In genomic region chr3:194769020-194769643, GRCh38 we compare ENCODE assay signal across 8 cellular contexts.
A peak's percentile ranks its signal among the peaks of the same experiment; 100 is the strongest.
DNase-seq lines count a peak whose midpoint lies in the region; ATAC-seq and TF ChIP-seq lines count a peak whose summit lies in the region.

No MANE protein-coding gene starts in this region.

- H3K4me3 Mint-ChIP-seq in stimulated activated naive CD8-positive, alpha-beta T cell treated with anti-CD3 and anti-CD28 coated beads, Interleukin-15, amount 100 ng/mL, for 72 hours: peak overlapping the region; percentile 81 to 85

- H3K9ac ChIP-seq in KMS-11 (peak overlapping the region; percentile 58), neural cell (ENCODE audit: low read length) (peak overlapping the region; percentile 43)

- DNase-seq in DMS79 (lab: John Stamatoyannopoulos, UW) (peak; percentile 95), RPMI8226 (peak; percentile 97), fibroblast of villous mesenchyme (ENCODE audit: low read depth) (peak; percentile 95)
- peak; percentile 83 for DNase-seq in activated T-helper 9 cell treated with anti-CD3 and anti-CD28 coated beads, Interleukin-2, amount 50 U/mL, for 16 hours (ENCODE audit: low read depth)
- DNase-seq in stimulated activated naive CD8-positive, alpha-beta T cell treated with anti-CD3 and anti-CD28 coated beads, Interleukin-15, amount 100 ng/mL, for 72 hours: peak; percentile 86 to 93

- H3K27ac ChIP-seq in KMS-11 (peak overlapping the region; percentile 59), neural cell (ENCODE audit: low read length) (no peak overlapping the region)

- H3K27me3 ChIP-seq in KMS-11 (ENCODE audit: insufficient read depth, low read depth) (no peaks in the 10 kb centered on the region), neural cell (ENCODE audit: insufficient read depth, low read depth, low read length) (no peaks in the 10 kb centered on the region)

- H3K9me3 Mint-ChIP-seq in stimulated activated naive CD8-positive, alpha-beta T cell treated with anti-CD3 and anti-CD28 coated beads, Interleukin-15, amount 100 ng/mL, for 72 hours: no peaks in the 10 kb centered on the region

- H3K27me3 Mint-ChIP-seq in stimulated activated naive CD8-positive, alpha-beta T cell treated with anti-CD3 and anti-CD28 coated beads, Interleukin-15, amount 100 ng/mL, for 72 hours: peaks cover 22% of the 10 kb centered on the region

- H4K20me1 ChIP-seq in KMS-11 (ENCODE audit: insufficient read depth) (no peaks in the 10 kb centered on the region), neural cell (ENCODE audit: insufficient read depth) (no peaks in the 10 kb centered on the region)

- peaks cover 31% of the 10 kb centered on the region for H3K4me1 Mint-ChIP-seq in stimulated activated naive CD8-positive, alpha-beta T cell treated with anti-CD3 and anti-CD28 coated beads, Interleukin-15, amount 100 ng/mL, for 72 hours

- no peaks in the 10 kb centered on the region for H3K9me2 ChIP-seq in neural cell (ENCODE audit: insufficient read depth, low read length)

- H3K4me3 ChIP-seq in KMS-11 (IDR thresholded peaks at IDR 0.05; ENCODE audit: insufficient read depth, low read depth, low read length) (peak overlapping the region; percentile 83), fibroblast of villous mesenchyme (ENCODE audit: low read depth, low read length) (peak overlapping the region; percentile 51), neural cell (ENCODE audit: low read length) (peak overlapping the region; percentile 60)

- H3F3A ChIP-seq in neural cell (ENCODE audit: insufficient read depth, low read length, poor library complexity, severe bottlenecking): no peaks in the 10 kb centered on the region

- TF ChIP-seq RAD21 in neural cell (conservative IDR thresholded peaks at IDR 0.05): peak; percentile 11

- H3K4me1 ChIP-seq in KMS-11 (ENCODE audit: low read depth, poor library complexity, severe bottlenecking): peaks cover 11% of the 10 kb centered on the region

- TF ChIP-seq CTCF in KMS-11 (conservative IDR thresholded peaks at IDR 0.05; ENCODE audit: low read depth, low read length) (no peak), fibroblast of villous mesenchyme (IDR thresholded peaks at IDR 0.05; ENCODE audit: insufficient read depth, low read depth, low read length) (no peak), neural cell (IDR thresholded peaks at IDR 0.05; ENCODE audit: poor library complexity, severe bottlenecking) (no peak)

- H2AFZ ChIP-seq in KMS-11 (ENCODE audit: low read depth): peak overlapping the region; percentile 95
- H2AFZ ChIP-seq in neural cell (ENCODE audit: low read depth, low read length): peak overlapping the region; percentile 63

- H3K4me2 ChIP-seq in KMS-11 (peak overlapping the region; percentile 80), neural cell (ENCODE audit: low read length) (no peak overlapping the region)

- peak overlapping the region; percentile 30 to 66 for H3K27ac Mint-ChIP-seq in stimulated activated naive CD8-positive, alpha-beta T cell treated with anti-CD3 and anti-CD28 coated beads, Interleukin-15, amount 100 ng/mL, for 72 hours

- H3K79me2 ChIP-seq in KMS-11 (ENCODE audit: insufficient read depth, low read depth): no peaks in the 10 kb centered on the region
- no peaks in the 10 kb centered on the region for H3K79me2 ChIP-seq in neural cell (replicated peaks; ENCODE audit: insufficient read depth, low read length)

- peak; percentile 96 for ATAC-seq in GM21737 (IDR thresholded peaks at IDR 0.05; ENCODE audit: unreplicated experiment)
- ATAC-seq in stimulated activated naive CD8-positive, alpha-beta T cell treated with anti-CD3 and anti-CD28 coated beads, Interleukin-15, amount 100 ng/mL, for 72 hours: peak; percentile 96

- no peaks in the 10 kb centered on the region for H3K9me3 ChIP-seq in neural cell (ENCODE audit: low read length)

- H3K36me3 ChIP-seq in KMS-11 (ENCODE audit: insufficient read depth) (no peaks in the 10 kb centered on the region), neural cell (ENCODE audit: insufficient read depth, low read length) (no peaks in the 10 kb centered on the region)

- no peak for TF ChIP-seq EP300 in neural cell (conservative IDR thresholded peaks at IDR 0.05; ENCODE audit: poor library complexity, severe bottlenecking)

TF ChIP-seq in neural cell, 6 proteins besides CTCF, POLR2A, EP300 and RAD21:
- TF ChIP-seq POLR2AphosphoS5 (IDR thresholded peaks at IDR 0.05) (no peak), EZH2 (IDR thresholded peaks at IDR 0.05; ENCODE audit: borderline replicate concordance, insufficient read depth, low read length, poor library complexity, severe bottlenecking) (no peak), REST (IDR thresholded peaks at IDR 0.05; ENCODE audit: borderline replicate concordance) (no peak), MXI1 (conservative IDR thresholded peaks at IDR 0.05; ENCODE audit: poor library complexity, severe bottlenecking) (peak; percentile 39), SMC3 (conservative IDR thresholded peaks at IDR 0.05; ENCODE audit: poor library complexity) (no peak)
